Comparison of ENCODE assay signal across 24 cellular contexts in genomic region chr7:101534015-101534803, GRCh38.
"Had no signal": no experiment of that assay in that cellular context is flagged by ENCODE, and none has a peak within 500 bp of the region (broad histone marks: within the 10 kb centered on the region; RNA-seq: fewer than 3 reads in every experiment).

No MANE protein-coding gene starts in this region.

- H3K27ac ChIP-seq: cardiac muscle cell had no signal

- FAIRE-seq: RCC 7860 had no signal

- H3K27me3 ChIP-seq: ascending aorta, cardiac muscle cell had no signal

- H3K9me3 ChIP-seq: ascending aorta had no signal

- H3K4me3 ChIP-seq: ascending aorta, cardiac muscle cell had no signal

- ATAC-seq: activated CD8-positive, alpha-beta T cell treated with anti-CD3 and anti-CD28 coated beads, Interleukin-2, amount 10 ng/mL, durations not matched to agents 7 days and 5 days; activated naive CD8-positive, alpha-beta T cell treated with anti-CD3 and anti-CD28 coated beads, Interleukin-2, amount 50 U/mL, for 24 hours; T-helper 17 cell; WTC11 had no signal

- H3K36me3 ChIP-seq: ascending aorta, cardiac muscle cell had no signal

- DNase-seq: activated CD4-positive, alpha-beta T cell treated with anti-CD3 and anti-CD28 coated beads for 48 hours; activated CD4-positive, alpha-beta T cell treated with anti-CD3 and anti-CD28 coated beads, Interleukin-2, amount 50 U/mL, for 4 hours; activated CD4-positive, CD25-positive, alpha-beta regulatory T cell treated with anti-CD3 and anti-CD28 coated beads, Interleukin-2, amount 50 U/mL, for 72 hours; activated CD8-positive, alpha-beta memory T cell treated with anti-CD3 and anti-CD28 coated beads, Interleukin-2, amount 50 U/mL, for 48 hours; activated CD8-positive, alpha-beta T cell treated with anti-CD3 and anti-CD28 coated beads, Interleukin-2, amount 10 ng/mL, durations not matched to agents 7 days and 5 days; activated effector memory CD4-positive, alpha-beta T cell treated with Interleukin-2 at 50 U/mL for 16 hours; activated naive CD4-positive, alpha-beta T cell treated with Interleukin-2 at 50 U/mL for 16 hours; activated naive CD8-positive, alpha-beta T cell treated with anti-CD3 and anti-CD28 coated beads, Interleukin-2, amount 50 U/mL, for 24 hours; activated T-cell treated with anti-CD3 and anti-CD28 coated beads, Interleukin-2, amount 50 U/mL, for 1 hour; amniotic stem cell; Kasumi-1; NCI-H1048; NCI-H146; NCI-H187 treated with DMSO at 0.1 percent for 48 hours; NCI-H2081 treated with DMSO at 0.1 percent for 48 hours; NCI-H446; NCI-H524; SHP77 treated with DMSO at 0.1 percent for 48 hours; T-helper 17 cell; T-helper 9 cell had no signal
